ENCODE assay signal across 7 cellular contexts in genomic region chr1:153956997-153957715, GRCh38. TPM values are rescaled to one million over a fixed set of nuclear protein-coding genes. Genes with fewer than 3 reads are reported as not detected.
A peak's percentile ranks its signal among the peaks of the same experiment; 100 is the strongest.
DNase-seq lines count a peak whose midpoint lies in the region; ATAC-seq lines count a peak whose summit lies in the region.

No MANE protein-coding gene starts in this region.

- peaks cover 22% of the 10 kb centered on the region for H3K4me1 ChIP-seq in HUES48 (ENCODE audit: control insufficient read depth, insufficient read depth, low read length)
- peaks cover 50% of the 10 kb centered on the region for H3K4me1 ChIP-seq in stomach smooth muscle (ENCODE audit: control insufficient read depth, insufficient read depth, low read length)

- no peaks in the 10 kb centered on the region for H3K27me3 ChIP-seq in HUES48 (ENCODE audit: control insufficient read depth, insufficient read depth, low read length)
- H3K27me3 ChIP-seq in stomach smooth muscle (ENCODE audit: control insufficient read depth in 1 of 2, insufficient read depth in 2 of 2, low read length in 2 of 2) = no peaks in the 10 kb centered on the region

- H3K36me3 ChIP-seq in HUES48 (ENCODE audit: control insufficient read depth, insufficient read depth, low read length) (peaks cover 51% of the 10 kb centered on the region), stomach smooth muscle (ENCODE audit: control insufficient read depth in 2 of 2, insufficient read depth in 2 of 2, low read length in 2 of 2) (peaks cover 27 to 32% of the 10 kb centered on the region in 2 donors)

- peak overlapping the region; percentile 100 for H3K4me3 Mint-ChIP-seq in activated naive CD8-positive, alpha-beta T cell
- peak overlapping the region; percentile 91 to 99 (median 96) for H3K4me3 Mint-ChIP-seq in immature natural killer cell

- no peaks in the 10 kb centered on the region for H3K27me3 Mint-ChIP-seq in activated naive CD8-positive, alpha-beta T cell
- peaks cover 0 to 8% (median 5%) of the 10 kb centered on the region in 3 donors for H3K27me3 Mint-ChIP-seq in immature natural killer cell (ENCODE audit: low read depth in 3 of 3)

- H3K27ac Mint-ChIP-seq in activated naive CD8-positive, alpha-beta T cell = peak overlapping the region; percentile 96
- H3K27ac Mint-ChIP-seq in immature natural killer cell = peak overlapping the region; percentile 94 to 98 (median 96)

- no peaks in the 10 kb centered on the region for H3K9me3 ChIP-seq in HUES48 (ENCODE audit: control insufficient read depth, insufficient read depth, low read length)
- H3K9me3 ChIP-seq in stomach smooth muscle (ENCODE audit: control insufficient read depth in 2 of 2, low read length in 2 of 2) = no peaks in the 10 kb centered on the region

- H3K27ac ChIP-seq in HUES48 (ENCODE audit: low read depth, low read length) (peak overlapping the region; percentile 89), stomach smooth muscle (ENCODE audit: low read length) (peak overlapping the region; percentile 77)

- H3K9ac ChIP-seq in HUES48 (ENCODE audit: low read depth, low read length) = peak overlapping the region; percentile 74
- peak overlapping the region; percentile 85 to 88 for H3K9ac ChIP-seq in stomach smooth muscle (ENCODE audit: low read length in 2 of 2)

- peaks cover 3% of the 10 kb centered on the region for H3K36me3 Mint-ChIP-seq in activated naive CD8-positive, alpha-beta T cell
- peaks cover 0 to 18% (median 6%) of the 10 kb centered on the region in 3 donors for H3K36me3 Mint-ChIP-seq in immature natural killer cell

- H3K4me3 ChIP-seq in HUES48 (ENCODE audit: low read depth, low read length) (peak overlapping the region; percentile 90), stomach smooth muscle (ENCODE audit: low read length in 2 of 2) (peak overlapping the region; percentile 86 to 95)

- peaks cover 47% of the 10 kb centered on the region for H3K4me1 Mint-ChIP-seq in activated naive CD8-positive, alpha-beta T cell (ENCODE audit: low read depth)
- peaks cover 47 to 52% of the 10 kb centered on the region in 2 donors for H3K4me1 Mint-ChIP-seq in immature natural killer cell

- DNase-seq in immature natural killer cell (no peak), NCI-H82 (lab: John Stamatoyannopoulos, UW) (no peak), HK-2 (ENCODE audit: unreplicated experiment) (no peak)

- no peak for ATAC-seq in HG03354 (IDR thresholded peaks at IDR 0.05; ENCODE audit: poor library complexity, severe bottlenecking, unreplicated experiment)

- H3K9me3 Mint-ChIP-seq in activated naive CD8-positive, alpha-beta T cell (ENCODE audit: low read depth) = no peaks in the 10 kb centered on the region
- H3K9me3 Mint-ChIP-seq in immature natural killer cell = no peaks in the 10 kb centered on the region

RNA-seq across cellular contexts. Expression of gene CRTC2, which starts 1.3 kb away (rescaled TPM):
- 10 to 100 TPM; 13.0 to 31.2 (median 19.3) TPM for polyA plus RNA-seq in immature natural killer cell

RNA-seq across cellular contexts. Expression of gene SLC39A1, which starts 6.2 kb away (rescaled TPM):
- 10 to 100 TPM; 52.3 to 84.8 (median 54.6) TPM for polyA plus RNA-seq in immature natural killer cell

RNA-seq across cellular contexts. Expression of gene CREB3L4, which starts 10.5 kb away (rescaled TPM):
- polyA plus RNA-seq in immature natural killer cell = 10 to 100 TPM; 10.0 to 17.6 (median 15.2) TPM

RNA-seq across cellular contexts. Expression of gene DENND4B, which starts 10.6 kb away (rescaled TPM):
- polyA plus RNA-seq in immature natural killer cell = 10 to 100 TPM in 2 of 3 donors, 1 to 10 TPM in 1; 9.9 to 37.1 (median 11.5) TPM

RNA-seq across cellular contexts. Expression of gene JTB, which starts 20.3 kb away (rescaled TPM):
- 100 to 1,000 TPM; 365 to 460 (median 440) TPM for polyA plus RNA-seq in immature natural killer cell
